In the genomic region with DNA sequence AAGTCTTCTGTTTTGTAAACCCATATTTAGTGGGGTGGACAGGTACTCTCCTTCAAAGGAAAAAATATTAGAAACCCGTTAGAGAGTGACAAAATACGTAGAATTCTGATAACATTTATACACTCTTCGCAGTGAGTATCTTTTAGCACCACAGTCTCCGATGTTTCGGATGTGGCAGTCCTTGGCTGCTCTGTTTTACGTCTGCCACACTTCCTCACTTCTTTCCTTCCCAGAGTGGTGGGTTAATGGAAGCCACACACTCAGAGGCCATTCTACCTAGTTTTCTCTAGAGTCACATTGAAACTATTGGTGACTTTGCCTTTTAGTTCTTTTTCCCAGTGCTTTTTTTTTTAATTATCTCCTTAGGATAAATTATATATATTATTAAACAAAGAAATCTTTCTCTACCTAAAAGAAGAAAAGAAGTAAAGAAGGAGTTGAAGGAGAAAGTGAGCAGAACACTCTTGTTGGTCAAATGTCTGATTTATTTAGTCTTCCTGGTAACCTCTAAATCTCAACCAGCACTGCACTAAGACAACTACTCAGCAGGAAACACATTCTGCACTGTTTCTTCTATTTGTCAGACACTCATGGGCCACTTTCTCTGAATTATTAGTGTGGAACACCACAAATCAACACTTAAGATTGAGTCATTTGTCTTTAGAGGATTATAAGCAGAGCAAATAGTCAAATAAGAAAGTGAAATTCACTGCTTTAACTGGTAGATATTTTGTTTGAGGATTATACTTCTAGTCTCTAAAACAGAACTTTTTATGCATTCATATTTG, we compare ENCODE assay signal across 16 cellular contexts.
"Had no signal": no experiment of that assay in that cellular context is flagged by ENCODE, and none has a peak within 500 bp of the region (broad histone marks: within the 10 kb centered on the region; RNA-seq: fewer than 3 reads in every experiment).

No MANE protein-coding gene starts in this region.

- H3K27me3 ChIP-seq: heart left ventricle, testis, tibial nerve had no signal

- H3K27ac ChIP-seq: heart left ventricle, psoas muscle, skin epidermis, testis, tibial nerve had no signal

- H3K36me3 ChIP-seq: heart left ventricle, tibial nerve had no signal

- H3K4me1 ChIP-seq: heart left ventricle, psoas muscle, testis, tibial nerve had no signal

- H3K4me3 ChIP-seq: heart left ventricle, psoas muscle, skin epidermis, testis, tibial nerve had no signal

- ATAC-seq: heart left ventricle; left ventricle myocardium superior; psoas muscle; sciatic nerve; stimulated activated naive B cell treated with anti-CD40 and anti-IgM and Interleukin-4, amounts not matched to agents 10 μg/mL and 1 μg/mL and 100 μg/mL, for 72 hours; stimulated activated naive CD8-positive, alpha-beta T cell treated with anti-CD3 and anti-CD28 coated beads, Interleukin-15, amount 100 ng/mL, for 72 hours had no signal

- H3K9me3 ChIP-seq: heart left ventricle, psoas muscle, testis, tibial nerve had no signal

- FAIRE-seq: colon had no signal

- DNase-seq: foreskin melanocyte; heart left ventricle; hippocampal formation; left ventricle myocardium superior; mesendoderm; naive B cell; psoas muscle; stimulated activated CD4-positive, alpha-beta T cell treated with anti-CD3 and anti-CD28 coated beads, Interleukin-2, amount 100 ng/mL, for 24 hours; stimulated activated CD4-positive, alpha-beta T cell treated with anti-CD3 and anti-CD28 coated beads, Interleukin-4, amount 100 ng/mL, for 4 hours; stimulated activated naive B cell treated with anti-CD40 and anti-IgM and Interleukin-4, amounts not matched to agents 10 μg/mL and 1 μg/mL and 100 μg/mL, for 72 hours; stimulated activated naive CD8-positive, alpha-beta T cell treated with anti-CD3 and anti-CD28 coated beads, Interleukin-15, amount 100 ng/mL, for 72 hours; testis had no signal
